ENCODE assay signal across 1 cellular context in the genomic region with DNA sequence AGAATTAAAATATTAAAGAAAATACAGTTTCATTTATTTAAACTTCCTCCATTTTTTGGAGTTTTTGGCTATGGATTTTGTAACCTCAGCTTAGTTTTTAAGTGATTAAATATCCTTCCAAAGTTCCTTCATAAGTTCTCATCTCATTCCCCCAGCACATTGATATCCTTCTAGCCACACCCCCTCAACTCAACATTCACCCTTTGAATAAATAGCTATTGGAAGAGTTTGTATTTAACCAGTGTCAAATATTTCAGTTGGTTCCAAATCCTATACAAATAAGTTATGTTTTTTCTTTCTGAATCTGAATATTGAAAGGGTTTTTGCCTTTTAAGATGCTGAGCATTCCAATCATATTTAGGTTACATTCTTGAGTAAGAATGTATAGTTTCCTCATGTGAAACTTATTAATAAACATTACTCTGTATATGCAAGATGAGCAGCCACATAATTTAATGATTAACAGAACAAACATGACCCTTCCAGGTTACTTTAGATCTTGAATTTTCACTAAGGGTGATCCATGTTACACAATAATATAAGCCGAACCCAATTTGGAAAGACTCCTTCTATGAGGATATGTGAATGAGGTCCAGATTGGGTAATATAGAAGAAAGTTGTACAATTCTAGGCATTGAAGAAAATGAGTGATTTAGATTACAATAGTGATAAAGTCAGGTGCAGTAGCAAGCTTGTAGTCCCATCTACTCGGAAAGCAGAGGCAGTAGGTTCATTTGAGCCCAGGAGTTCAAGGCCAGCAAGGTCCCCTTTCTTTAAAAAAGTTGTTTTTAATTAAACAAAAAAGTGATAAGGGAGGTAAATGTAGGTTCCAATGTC.
TF ChIP-seq lines count a peak whose summit lies in the region.

No MANE protein-coding gene starts in this region.

TF ChIP-seq in IMR-90, 13 proteins besides CTCF, POLR2A, EP300 and RAD21:
- TF ChIP-seq CEBPB (IDR thresholded peaks at IDR 0.05; ENCODE audit: low read depth, low read length) (0 out of 2 replicates have a peak, but pooled peaks have one; percentile 3), MXI1 (IDR thresholded peaks at IDR 0.05; ENCODE audit: borderline replicate concordance, low read depth, low read length) (no peak)
